8 cellular contexts compared by ENCODE assay signal in the genomic region with DNA sequence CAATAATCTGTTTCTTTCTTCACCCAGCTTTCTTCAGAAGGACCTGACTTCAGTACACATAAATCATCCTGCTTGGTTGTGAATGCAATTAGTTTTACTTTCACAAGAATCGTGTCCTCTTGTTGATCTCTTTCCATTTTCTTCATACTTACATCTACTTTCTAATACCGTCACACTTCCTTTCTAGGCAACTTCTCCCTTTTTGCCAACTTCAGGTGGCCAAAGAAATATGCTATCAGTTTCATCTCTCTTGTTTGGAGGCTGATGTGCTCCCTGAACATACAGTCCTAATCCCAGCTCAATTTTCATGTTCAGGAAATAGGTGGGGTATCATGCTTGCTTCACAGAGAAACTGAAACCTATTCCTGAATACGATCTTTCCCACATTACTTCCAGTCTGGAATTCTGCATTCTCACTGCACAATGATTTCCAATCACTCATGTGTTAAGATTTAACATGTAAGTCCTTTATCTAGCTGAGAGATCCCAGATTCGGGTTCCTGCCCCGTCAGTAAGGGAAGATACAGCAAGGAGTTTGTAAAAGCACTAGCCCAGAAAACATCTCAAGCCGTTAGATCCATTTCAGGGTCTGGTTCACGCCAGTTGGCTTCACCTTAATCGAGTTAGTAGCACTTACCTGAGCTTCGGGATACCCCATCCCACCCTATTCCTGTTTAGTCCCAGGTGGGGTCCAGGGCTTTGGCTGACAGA. TPM values are rescaled to one million over a fixed set of nuclear protein-coding genes. Genes with fewer than 3 reads are reported as not detected.
A peak's percentile ranks its signal among the peaks of the same experiment; 100 is the strongest.
DNase-seq lines count a peak whose midpoint lies in the region; ATAC-seq and TF ChIP-seq lines count a peak whose summit lies in the region.

No MANE protein-coding gene starts in this region.

- ATAC-seq in HG03342 (IDR thresholded peaks at IDR 0.05; ENCODE audit: unreplicated experiment) (no peak), GM18909 (IDR thresholded peaks at IDR 0.05; ENCODE audit: poor library complexity, unreplicated experiment) (no peak)

- WGBS in thyroid gland, 2 donors, result 3 to 9% methylated on average over 9 of the region's 9 CpGs

- H3K4me1 ChIP-seq in thyroid gland, result peaks cover 24 to 28% of the 10 kb centered on the region in 2 donors

- no peaks in the 10 kb centered on the region for H3K27me3 ChIP-seq in thyroid gland

- peak overlapping the region; percentile 37 to 84 (median 53) for H3K4me3 ChIP-seq in thyroid gland (replicated peaks in 1 of 3)

- no peak for TF ChIP-seq POLR2A in thyroid gland (IDR thresholded peaks at IDR 0.05)

- TF ChIP-seq CTCF in thyroid gland (IDR thresholded peaks at IDR 0.05), result no peak

- peak; percentile 13 for DNase-seq in COLO668 (lab: John Stamatoyannopoulos, UW; ENCODE audit: unreplicated experiment)
- peak; percentile 46 for DNase-seq in kidney tubule cell (ENCODE audit: low spot score)
- no peak for DNase-seq in thyroid gland
- no peak for DNase-seq in NCI-H2107 (lab: John Stamatoyannopoulos, UW)

- intact Hi-C loops in thyroid gland (cut with DNase I), result no loop called here

- H3K27ac ChIP-seq in KOPT-K1 (ENCODE audit: low read depth, low read length, poor library complexity, severe bottlenecking), result peak overlapping the region; percentile 64
- peak overlapping the region; percentile 27 for H3K27ac ChIP-seq in angular gyrus (ENCODE audit: low read depth, low read length)
- peak overlapping the region in 2 of 3 donors; percentile 47 to 99 for H3K27ac ChIP-seq in thyroid gland

- peaks cover 31% of the 10 kb centered on the region for H3K36me3 ChIP-seq in KOPT-K1 (ENCODE audit: insufficient read depth, low read length)
- H3K36me3 ChIP-seq in thyroid gland, result no peaks in the 10 kb centered on the region

- no peaks in the 10 kb centered on the region for H3K9me3 ChIP-seq in KOPT-K1 (ENCODE audit: insufficient read depth, low read length, poor library complexity, severe bottlenecking)
- H3K9me3 ChIP-seq in thyroid gland, result no peaks in the 10 kb centered on the region

RNA-seq across cellular contexts. Expression of gene SLC25A28, which starts 1.0 kb away (rescaled TPM):
- 10 to 100 TPM; 10.1 to 28.2 (median 19.2) TPM for total RNA-seq in thyroid gland

RNA-seq across cellular contexts. Expression of gene ENTPD7, which starts 40.1 kb away (rescaled TPM):
- total RNA-seq in thyroid gland, result 10 to 100 TPM in 2 of 4 donors, 1 to 10 TPM in 2; 7.8 to 13.7 (median 10.2) TPM

Comparison
In these comparisons a context has a peak if more than half of its experiments do, and no peak if none do; other contexts are left out.
1. DNase-seq: peak in COLO668 (single experiment) and kidney tubule cell (single experiment); none in thyroid gland (0 of 2) and NCI-H2107 (single experiment).
2. Peak in every context shown above with its lines, with median percentiles within 50 percentile points of each other: H3K27ac ChIP-seq.